In the genomic region with DNA sequence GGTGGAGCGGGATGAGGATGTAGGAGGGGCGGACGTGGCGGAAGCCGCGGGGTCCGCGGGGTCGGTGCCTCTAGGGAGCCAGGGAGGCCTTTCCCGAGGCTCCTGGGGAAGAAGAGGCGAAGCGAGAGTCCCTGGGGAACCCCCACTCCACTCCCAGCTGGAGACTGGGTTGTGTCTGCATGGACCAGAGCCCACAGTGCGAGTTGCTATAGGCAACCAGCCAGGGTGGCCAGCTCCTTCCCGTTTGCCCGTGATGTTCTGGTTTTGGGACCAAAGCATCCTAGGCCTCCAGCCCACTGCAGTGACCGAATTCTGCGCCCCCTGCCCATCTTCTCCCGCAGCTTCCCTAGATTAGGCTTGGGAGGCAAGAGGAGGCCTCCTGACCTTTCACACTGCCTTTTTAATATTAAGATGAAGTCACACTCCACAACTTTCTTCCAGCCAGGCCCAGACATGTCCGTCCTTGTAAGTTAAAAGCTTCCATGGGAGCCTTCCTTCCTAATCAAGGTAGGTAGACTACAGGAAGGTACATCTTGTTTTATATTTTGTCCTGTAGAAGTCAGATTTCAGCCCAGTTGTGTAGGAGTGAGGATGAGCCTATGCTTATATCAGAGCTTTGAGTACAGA, we compare ENCODE assay signal across 1 cellular context.
TF ChIP-seq lines count a peak whose summit lies in the region.

No MANE protein-coding gene starts in this region.

TF ChIP-seq in H1, 55 proteins besides CTCF, POLR2A, EP300 and RAD21:
- TF ChIP-seq JUND (IDR thresholded peaks at IDR 0.05; ENCODE audit: low read length) (no peak), ASH2L (IDR thresholded peaks at IDR 0.05; ENCODE audit: low read length) (peak; percentile 31)
